17 cellular contexts compared by ENCODE assay signal in genomic region chrX:128699716-128700285, GRCh38.
DNase-seq lines count a peak whose midpoint lies in the region; TF ChIP-seq lines count a peak whose summit lies in the region.
"Had no signal": no experiment of that assay in that cellular context is flagged by ENCODE, and none has a peak within 500 bp of the region (broad histone marks: within the 10 kb centered on the region; RNA-seq: fewer than 3 reads in every experiment).

No MANE protein-coding gene starts in this region.

- H4K20me1 ChIP-seq in SK-N-SH (ENCODE audit: insufficient read depth): no peaks in the 10 kb centered on the region

- no peak overlapping the region for H2AFZ ChIP-seq in SK-N-SH (ENCODE audit: low read depth)

- TF ChIP-seq EP300 in SK-N-SH (IDR thresholded peaks at IDR 0.05; ENCODE audit: borderline replicate concordance in 1 of 2, low read depth in 1 of 2, low read length in 1 of 2) (peak in 1 of 2 experiments; percentile 41; a peak in 1 of 4 replicates), tibial nerve (IDR thresholded peaks at IDR 0.05) (no peak)

- H3K4me3 ChIP-seq in SK-N-SH (ENCODE audit: low read depth in 2 of 2, low read length in 1 of 2) (no peak overlapping the region), foreskin fibroblast (ENCODE audit: low read depth in 1 of 2, low read length in 2 of 2) (no peak overlapping the region), tibial nerve (no peak overlapping the region)
- H3K4me3 ChIP-seq: GM12878 had no signal

- H3K27ac ChIP-seq in SK-N-SH (ENCODE audit: low read depth in 2 of 2, low read length in 1 of 2) (peak overlapping the region in 1 of 2 experiments; percentile 53; a peak in 2 of 4 replicates), tibial nerve (no peak overlapping the region)
- H3K27ac ChIP-seq: C4-2B had no signal

- TF ChIP-seq POLR2A in tibial nerve (IDR thresholded peaks at IDR 0.05): no peak

- no peaks in the 10 kb centered on the region for H3F3A ChIP-seq in SK-N-SH (replicated peaks; ENCODE audit: insufficient read depth)

- H3K36me3 ChIP-seq in SK-N-SH (replicated peaks in 1 of 2; ENCODE audit: control insufficient read depth in 1 of 2, insufficient read depth in 2 of 2, low read length in 1 of 2): no peaks in the 10 kb centered on the region
- no peaks in the 10 kb centered on the region for H3K36me3 ChIP-seq in tibial nerve

- no peaks in the 10 kb centered on the region for H3K9me2 ChIP-seq in SK-N-SH

- POLR2A ChIA-PET in SK-N-SH (lab: Yijun Ruan, JAX): no interaction called here

- H3K27me3 ChIP-seq in SK-N-SH (ENCODE audit: insufficient read depth) (no peaks in the 10 kb centered on the region), tibial nerve (no peaks in the 10 kb centered on the region)

- WGBS in SK-N-SH (ENCODE audit: low lambda C conversion rate): 9% methylated on average over 3 of the region's 3 CpGs
- 77% methylated on average over 3 of the region's 3 CpGs for WGBS in tibial nerve, 2 donors

- H3K79me2 ChIP-seq in SK-N-SH (ENCODE audit: insufficient read depth): no peaks in the 10 kb centered on the region

- TF ChIP-seq CTCF in SK-N-SH (IDR thresholded peaks at IDR 0.05): no peak
- no peak for TF ChIP-seq CTCF in GM10266 (IDR thresholded peaks at IDR 0.05; ENCODE audit: control insufficient read depth, insufficient read depth, low read depth, missing control alignments)
- TF ChIP-seq CTCF in foreskin fibroblast (IDR thresholded peaks at IDR 0.05; ENCODE audit: low read depth, low read length): no peak
- TF ChIP-seq CTCF in tibial nerve (IDR thresholded peaks at IDR 0.05): no peak

- no peaks in the 10 kb centered on the region; a peak in 1 of 4 replicates for H3K4me1 ChIP-seq in SK-N-SH (ENCODE audit: control insufficient read depth in 1 of 2, insufficient read depth in 2 of 2, low read depth in 1 of 2, low read length in 1 of 2)
- H3K4me1 ChIP-seq in tibial nerve: no peaks in the 10 kb centered on the region
- H3K4me1 ChIP-seq: Caco-2 had no signal

- CTCF ChIA-PET in SK-N-SH (lab: Yijun Ruan, JAX): no interaction called here

- peak; percentile 11 for DNase-seq in NCI-H1436 (lab: John Stamatoyannopoulos, UW)
- DNase-seq in NCI-H2081 (lab: John Stamatoyannopoulos, UW): peak; percentile 22 to 72
- DNase-seq in SK-N-SH: no peak
- DNase-seq in cerebellar cortex (ENCODE audit: low spot score): peak; percentile 0
- DNase-seq in GM10266 (ENCODE audit: extremely low spot score): no peak
- no peak for DNase-seq in foreskin fibroblast
- no peak for DNase-seq in tibial nerve (ENCODE audit: low spot score in 2 of 2)
- DNase-seq: ACHN; Caco-2; CD4-positive, alpha-beta T cell; DMS79 treated with DMSO at 0.1 percent for 48 hours; GF-D8; GOT3; H9; IMR-90 had no signal

- no peak overlapping the region for H3K4me2 ChIP-seq in SK-N-SH

- no peak overlapping the region for H3K9ac ChIP-seq in SK-N-SH

- TF ChIP-seq RAD21 in SK-N-SH (IDR thresholded peaks at IDR 0.05; ENCODE audit: low read length): no peak

- H3K9me3 ChIP-seq in SK-N-SH (no peaks in the 10 kb centered on the region), tibial nerve (no peaks in the 10 kb centered on the region)
- H3K9me3 ChIP-seq: Caco-2 had no signal

TF ChIP-seq in SK-N-SH, 30 proteins besides CTCF, POLR2A, EP300 and RAD21:
- no peak for TF ChIP-seq MEF2A (IDR thresholded peaks at IDR 0.05; ENCODE audit: borderline replicate concordance, low read depth)
- TF ChIP-seq, protein P1, sequence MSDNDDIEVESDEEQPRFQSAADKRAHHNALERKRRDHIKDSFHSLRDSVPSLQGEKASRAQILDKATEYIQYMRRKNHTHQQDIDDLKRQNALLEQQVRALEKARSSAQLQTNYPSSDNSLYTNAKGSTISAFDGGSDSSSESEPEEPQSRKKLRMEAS (IDR thresholded peaks at IDR 0.05; ENCODE audit: low read depth): no peak
- 0 out of 2 replicates have a peak, but pooled peaks have one; percentile 11 for TF ChIP-seq RCOR1 (IDR thresholded peaks at IDR 0.05; ENCODE audit: low read length)
- no peak for TF ChIP-seq RFX5 (IDR thresholded peaks at IDR 0.05; ENCODE audit: low read length)
- TF ChIP-seq TEAD4 (IDR thresholded peaks at IDR 0.05; ENCODE audit: borderline replicate concordance, insufficient read depth): no peak
- TF ChIP-seq MXI1 (IDR thresholded peaks at IDR 0.05; ENCODE audit: low read depth, low read length): no peak
- TF ChIP-seq GATA2 (CRISPR knock-in tag; IDR thresholded peaks at IDR 0.05): peak; percentile 57
- no peak for TF ChIP-seq NFIC (IDR thresholded peaks at IDR 0.05; ENCODE audit: borderline replicate concordance)
- TF ChIP-seq CHD2 (IDR thresholded peaks at IDR 0.05; ENCODE audit: low read length, partially characterized antibody): no peak
- TF ChIP-seq YY1 (IDR thresholded peaks at IDR 0.05; ENCODE audit: low read depth): no peak
- TF ChIP-seq USF1 (IDR thresholded peaks at IDR 0.05; ENCODE audit: borderline replicate concordance, low read depth): no peak

Comparison
In these comparisons a context has a peak if more than half of its experiments do, and no peak if none do; other contexts are left out.
1. DNase-seq: peak in NCI-H1436 (single experiment), NCI-H2081 (2 of 2) and cerebellar cortex (single experiment); none in SK-N-SH (single experiment), GM10266 (single experiment), foreskin fibroblast (0 of 2) and tibial nerve (0 of 2).